Comparison of ENCODE assay signal across 15 cellular contexts in genomic region chrX:57227691-57228090, GRCh38. TPM values are rescaled to one million over a fixed set of nuclear protein-coding genes. Genes with fewer than 3 reads are reported as not detected.
A peak's percentile ranks its signal among the peaks of the same experiment; 100 is the strongest.
DNase-seq lines count a peak whose midpoint lies in the region; ATAC-seq and TF ChIP-seq lines count a peak whose summit lies in the region.
"Had no signal": no experiment of that assay in that cellular context is flagged by ENCODE, and none has a peak within 500 bp of the region (broad histone marks: within the 10 kb centered on the region; RNA-seq: fewer than 3 reads in every experiment).

No MANE protein-coding gene starts in this region.

- no peaks in the 10 kb centered on the region for H3K4me1 ChIP-seq in hepatocyte (ENCODE audit: insufficient read depth)
- H3K4me1 ChIP-seq: A549, left ventricle myocardium inferior had no signal

- no peaks in the 10 kb centered on the region for H3K79me2 ChIP-seq in hepatocyte

- CTCF ChIA-PET in WTC11 (lab: Charles Lee) = no interaction called here

- H3K36me3 ChIP-seq in H7 (replicated peaks; ENCODE audit: control insufficient read depth, insufficient read depth, low read length) (no peaks in the 10 kb centered on the region), hepatocyte (replicated peaks; ENCODE audit: insufficient read depth, low read depth) (no peaks in the 10 kb centered on the region)
- H3K36me3 ChIP-seq: left ventricle myocardium inferior had no signal

- no peak overlapping the region for H3K27ac ChIP-seq in hepatocyte
- H3K27ac ChIP-seq: A549, left ventricle myocardium inferior had no signal

- no peak overlapping the region for H3K4me2 ChIP-seq in hepatocyte
- H3K4me2 ChIP-seq: A549 had no signal

- H3K4me3 Mint-ChIP-seq in activated CD4-positive, alpha-beta T cell treated with anti-CD3 and anti-CD28 coated beads, Interleukin-2, amount 10 ng/mL, durations not matched to agents 24 days and 14 days = no peak overlapping the region
- H3K4me3 Mint-ChIP-seq in WTC11 = no peak overlapping the region
- H3K4me3 Mint-ChIP-seq: CD4-positive, CD25-positive, alpha-beta regulatory T cell; naive thymus-derived CD4-positive, alpha-beta T cell had no signal

- H3K9me2 ChIP-seq in hepatocyte (replicated peaks; ENCODE audit: insufficient read depth) = no peaks in the 10 kb centered on the region

- H2AFZ ChIP-seq in hepatocyte = no peak overlapping the region

- peaks cover 2% of the 10 kb centered on the region for H3K4me1 Mint-ChIP-seq in activated CD4-positive, alpha-beta T cell treated with anti-CD3 and anti-CD28 coated beads, Interleukin-2, amount 10 ng/mL, durations not matched to agents 24 days and 14 days
- H3K4me1 Mint-ChIP-seq in WTC11 = peaks cover 24% of the 10 kb centered on the region
- H3K4me1 Mint-ChIP-seq: CD4-positive, CD25-positive, alpha-beta regulatory T cell had no signal

- H3K27me3 Mint-ChIP-seq in activated CD4-positive, alpha-beta T cell treated with anti-CD3 and anti-CD28 coated beads, Interleukin-2, amount 10 ng/mL, durations not matched to agents 24 days and 14 days = no peaks in the 10 kb centered on the region
- H3K27me3 Mint-ChIP-seq in WTC11 (ENCODE audit: low read depth) = no peaks in the 10 kb centered on the region
- H3K27me3 Mint-ChIP-seq: CD4-positive, CD25-positive, alpha-beta regulatory T cell; naive thymus-derived CD4-positive, alpha-beta T cell had no signal

- H4K20me1 ChIP-seq in hepatocyte (ENCODE audit: insufficient read depth, poor library complexity, severe bottlenecking) = no peaks in the 10 kb centered on the region

- H3K9me3 Mint-ChIP-seq in activated CD4-positive, alpha-beta T cell treated with anti-CD3 and anti-CD28 coated beads, Interleukin-2, amount 10 ng/mL, durations not matched to agents 24 days and 14 days = peaks cover 10% of the 10 kb centered on the region
- H3K9me3 Mint-ChIP-seq in WTC11 = peaks cover 15% of the 10 kb centered on the region

- no peak overlapping the region for H3K27ac Mint-ChIP-seq in activated CD4-positive, alpha-beta T cell treated with anti-CD3 and anti-CD28 coated beads, Interleukin-2, amount 10 ng/mL, durations not matched to agents 24 days and 14 days
- peak overlapping the region; percentile 69 for H3K27ac Mint-ChIP-seq in WTC11
- H3K27ac Mint-ChIP-seq: naive thymus-derived CD4-positive, alpha-beta T cell had no signal

- WGBS in hepatocyte (ENCODE audit: low lambda C conversion rate, missing lambda C conversion rate) = 30% methylated on average over 1 of the region's 2 CpGs

- POLR2A ChIA-PET in WTC11 (lab: Charles Lee) = no interaction called here

- peak; percentile 93 for ATAC-seq in WTC11
- ATAC-seq in HG03175 (IDR thresholded peaks at IDR 0.05; ENCODE audit: unreplicated experiment) = no peak
- ATAC-seq: A549; naive thymus-derived CD4-positive, alpha-beta T cell had no signal

- DNase-seq in activated CD4-positive, alpha-beta T cell treated with anti-CD3 and anti-CD28 coated beads, Interleukin-2, amount 10 ng/mL, durations not matched to agents 24 days and 14 days = peak; percentile 60
- no peak for DNase-seq in activated CD4-positive, alpha-beta T cell treated with anti-CD3 and anti-CD28 coated beads for 4 hours
- DNase-seq in H7 = peak; percentile 2
- DNase-seq in WTC11 (ENCODE audit: low spot score) = peak; percentile 17
- DNase-seq in hepatocyte (ENCODE audit: low spot score) = peak; percentile 12
- no peak for DNase-seq in COR-L47 (lab: John Stamatoyannopoulos, UW)
- no peak for DNase-seq in cerebellar nuclear complex (lab: John Stamatoyannopoulos, UW)
- DNase-seq: hypothalamus, left ventricle myocardium inferior, NCI-H1417 treated with DMSO at 0.1 percent for 48 hours, NCI-H446 had no signal

- TF ChIP-seq CTCF in WTC11 (IDR thresholded peaks at IDR 0.05) (no peak), hepatocyte (IDR thresholded peaks at IDR 0.05; ENCODE audit: poor library complexity) (no peak)

- no peaks in the 10 kb centered on the region for H3K9me3 ChIP-seq in hepatocyte (ENCODE audit: low read depth)
- H3K9me3 ChIP-seq: A549, left ventricle myocardium inferior had no signal

- peaks cover 4% of the 10 kb centered on the region for H3K36me3 Mint-ChIP-seq in activated CD4-positive, alpha-beta T cell treated with anti-CD3 and anti-CD28 coated beads, Interleukin-2, amount 10 ng/mL, durations not matched to agents 24 days and 14 days (ENCODE audit: low read depth)
- H3K36me3 Mint-ChIP-seq in WTC11 = peaks cover 7% of the 10 kb centered on the region

- intact Hi-C loops in activated CD4-positive, alpha-beta T cell treated with anti-CD3 and anti-CD28 coated beads, Interleukin-2, amount 10 ng/mL, durations not matched to agents 24 days and 14 days (cut with micrococcal nuclease) = no loop called here

- H3K27me3 ChIP-seq in H7 (ENCODE audit: control insufficient read depth, insufficient read depth, low read length) (no peaks in the 10 kb centered on the region), hepatocyte (no peaks in the 10 kb centered on the region)

- H3K4me3 ChIP-seq in H7 (ENCODE audit: insufficient read depth, low read depth, low read length) = no peak overlapping the region
- H3K4me3 ChIP-seq in hepatocyte = no peak overlapping the region
- H3K4me3 ChIP-seq: A549, left ventricle myocardium inferior had no signal

TF ChIP-seq in WTC11, 78 proteins besides CTCF, POLR2A, EP300 and RAD21 (continues in another document):
- TF ChIP-seq ZNF671 (CRISPR knock-in tag; IDR thresholded peaks at IDR 0.05) (no peak), USF1 (CRISPR knock-in tag; IDR thresholded peaks at IDR 0.05) (no peak), AR (CRISPR knock-in tag; IDR thresholded peaks at IDR 0.05) (no peak), TCF7 (CRISPR knock-in tag; IDR thresholded peaks at IDR 0.05; ENCODE audit: low read depth) (no peak), SMAD4 (CRISPR knock-in tag; IDR thresholded peaks at IDR 0.05) (no peak), TEAD1 (CRISPR knock-in tag; IDR thresholded peaks at IDR 0.05) (no peak), ZNF396 (CRISPR knock-in tag; IDR thresholded peaks at IDR 0.05; ENCODE audit: borderline replicate concordance) (no peak), ZMAT4 (CRISPR knock-in tag; IDR thresholded peaks at IDR 0.05) (no peak), NR3C1 (CRISPR knock-in tag; conservative IDR thresholded peaks at IDR 0.05; ENCODE audit: low read depth) (no peak)
- TF ChIP-seq, protein P1, sequence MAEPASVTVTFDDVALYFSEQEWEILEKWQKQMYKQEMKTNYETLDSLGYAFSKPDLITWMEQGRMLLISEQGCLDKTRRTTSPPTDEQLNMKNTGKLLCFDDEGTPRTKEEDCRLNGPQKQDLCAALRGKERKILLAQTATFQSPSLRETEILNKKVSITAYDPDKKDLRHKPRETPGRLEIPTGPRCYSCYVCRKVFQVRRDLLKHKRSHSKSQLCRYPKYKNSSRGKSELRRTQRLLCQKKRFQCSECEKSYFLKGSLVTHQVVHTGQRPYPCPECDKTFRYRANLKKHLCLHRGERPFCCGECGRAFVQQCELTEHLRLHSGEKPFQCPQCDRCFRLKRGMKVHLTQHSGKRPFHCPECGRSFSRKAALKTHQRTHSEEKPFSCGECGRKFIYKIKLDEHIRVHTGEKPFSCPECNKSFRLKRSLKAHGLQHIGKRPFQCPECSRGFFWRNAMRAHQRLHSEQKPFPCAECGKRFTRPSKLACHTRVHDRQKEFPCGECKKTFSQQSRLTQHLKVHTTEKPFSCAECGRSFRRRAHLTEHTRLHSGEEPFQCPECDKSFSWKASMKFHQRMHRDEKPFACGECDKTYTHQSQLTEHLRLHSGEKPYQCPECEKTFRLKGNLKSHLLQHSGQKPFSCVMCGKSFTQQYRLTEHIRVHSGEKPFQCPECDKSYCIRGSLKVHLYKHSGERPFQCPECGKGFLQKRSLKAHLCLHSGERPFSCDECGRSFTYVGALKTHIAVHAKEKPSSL (CRISPR knock-in tag; conservative IDR thresholded peaks at IDR 0.05) = no peak

RNA-seq across cellular contexts. Expression of gene FAAH2, which starts 58.8 kb away (rescaled TPM):
- 4.0 and 5.0 TPM in 2 replicates for total RNA-seq in activated CD4-positive, alpha-beta T cell treated with anti-CD3 and anti-CD28 coated beads, Interleukin-2, amount 10 ng/mL, durations not matched to agents 24 days and 14 days
- total RNA-seq in H7 (2014; rRNA removed; shearing (Covaris generic)) = 7.5 and 12.2 TPM in 2 replicates
- total RNA-seq in WTC11 (2021) = 5.0 to 6.6 TPM (median 6.5 TPM) in 3 replicates
- total RNA-seq in hepatocyte = 6.9 and 10.1 TPM in 2 replicates
- 5.4 and 7.5 TPM in 2 replicates for polyA plus RNA-seq in hepatocyte

Comparison
In these comparisons a context has a peak if more than half of its experiments do, and no peak if none do; other contexts are left out.
1. DNase-seq: peak in activated CD4-positive, alpha-beta T cell treated with anti-CD3 and anti-CD28 coated beads, Interleukin-2, amount 10 ng/mL, durations not matched to agents 24 days and 14 days (single experiment), H7 (single experiment), WTC11 (single experiment) and hepatocyte (single experiment); none in activated CD4-positive, alpha-beta T cell treated with anti-CD3 and anti-CD28 coated beads for 4 hours (0 of 2), COR-L47 (single experiment) and cerebellar nuclear complex (0 of 2).